Comparison of ENCODE assay signal across 30 cellular contexts in genomic region chr5:67623078-67623477, GRCh38.
"Had no signal": no experiment of that assay in that cellular context is flagged by ENCODE, and none has a peak within 500 bp of the region (broad histone marks: within the 10 kb centered on the region; RNA-seq: fewer than 3 reads in every experiment).

No MANE protein-coding gene starts in this region.

- DNase-seq: activated B cell treated with CpG ODN at 0.5 μM for 24 hours; activated CD4-positive, alpha-beta memory T cell treated with anti-CD3 and anti-CD28 coated beads, Interleukin-2, amount 10 ng/mL, durations not matched to agents 7 days and 5 days; activated CD4-positive, alpha-beta T cell treated with anti-CD3 and anti-CD28 coated beads for 1 hour; activated CD4-positive, alpha-beta T cell treated with anti-CD3 and anti-CD28 coated beads for 48 hours; activated CD8-positive, alpha-beta memory T cell treated with anti-CD3 and anti-CD28 coated beads for 24 hours; activated CD8-positive, alpha-beta memory T cell treated with anti-CD3 and anti-CD28 coated beads, Interleukin-2, amount 10 ng/mL, durations not matched to agents 7 days and 5 days; activated CD8-positive, alpha-beta memory T cell treated with anti-CD3 and anti-CD28 coated beads, Interleukin-2, amount 50 U/mL, for 48 hours; activated effector memory CD4-positive, alpha-beta T cell treated with Interleukin-2 at 50 U/mL for 16 hours; activated naive CD4-positive, alpha-beta T cell treated with anti-CD3 and anti-CD28 coated beads, Interleukin-2, amount 10 ng/mL, durations not matched to agents 7 days and 5 days; activated naive CD8-positive, alpha-beta T cell treated with anti-CD3 and anti-CD28 coated beads, Interleukin-2, amount 50 U/mL, for 24 hours; activated T-cell treated with anti-CD3 and anti-CD28 coated beads, Interleukin-2, amount 50 U/mL, for 48 hours; aorta; brain microvascular endothelial cell; MM.1S; NCI-H1092 treated with DMSO at 0.1 percent for 48 hours; NCI-H1694; NCI-H1930; NCI-H2081 treated with DMSO at 0.1 percent for 48 hours; NCI-H226; NCI-H446 treated with DMSO at 0.1 percent for 48 hours; NCI-H524; NCI-H69; NK-92 treated with Interleukin-12 subunit alpha and Interleukin-12 subunit beta, amount 100 ng/mL, for 24 hours; PC-3; Peyer's patch; RPMI8226; SW 1271; T-helper 1 cell; T-helper 2 cell; T-helper 9 cell had no signal
